ENCODE assay signal across 8 cellular contexts in the genomic region with DNA sequence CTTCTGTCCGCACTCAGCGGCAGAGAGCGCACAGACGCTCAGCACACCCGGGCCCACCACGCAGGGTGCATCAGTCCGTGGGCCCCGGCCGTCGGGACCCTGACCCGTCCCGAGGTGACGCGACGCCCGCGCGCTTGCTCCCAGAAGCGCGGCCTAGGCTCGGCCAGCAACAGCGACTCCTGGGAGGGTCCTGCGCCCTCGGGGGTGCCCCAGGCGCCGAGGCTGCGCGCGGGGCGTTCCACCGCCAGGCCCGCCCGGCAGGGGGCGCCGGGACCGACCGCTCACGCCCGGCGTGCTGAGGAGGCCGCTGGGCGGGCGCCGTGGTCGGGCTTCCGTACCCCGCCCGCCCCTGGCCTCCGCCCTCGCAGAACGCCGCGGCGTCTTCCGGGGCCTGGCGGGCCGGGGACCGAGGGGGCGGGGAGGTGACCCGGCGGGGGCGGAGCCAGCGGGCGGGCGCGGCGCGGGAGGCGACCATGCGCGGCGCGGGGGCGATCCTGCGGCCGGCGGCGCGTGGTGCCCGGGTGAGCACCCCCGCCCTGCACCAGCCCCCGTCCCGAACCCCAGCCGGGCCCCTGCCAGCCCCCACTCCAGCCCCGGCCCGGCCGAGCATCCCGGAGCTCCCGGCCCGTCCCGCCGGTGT. TPM values are rescaled to one million over a fixed set of nuclear protein-coding genes. Genes with fewer than 3 reads are reported as not detected.
DNase-seq lines count a peak whose midpoint lies in the region; ATAC-seq and TF ChIP-seq lines count a peak whose summit lies in the region.

A gene with protein sequence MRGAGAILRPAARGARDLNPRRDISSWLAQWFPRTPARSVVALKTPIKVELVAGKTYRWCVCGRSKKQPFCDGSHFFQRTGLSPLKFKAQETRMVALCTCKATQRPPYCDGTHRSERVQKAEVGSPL (plus strand): TSS at position 456 of the 640 bp plus-strand sequence. CDS start 18 bp downstream, at position 474.

- H2BK5ac ChIP-seq in mesenchymal stem cell (ENCODE audit: low read depth, low read length, poor library complexity, severe bottlenecking), result no peak within 1 kb of the TSS

- H2BK120ac ChIP-seq in mesenchymal stem cell (ENCODE audit: low read depth, low read length), result no peak within 1 kb of the TSS

- DNase-seq in Ammon's horn (ENCODE audit: low spot score) (peak; percentile 83), NCI-H82 (lab: John Stamatoyannopoulos, UW) (peak; percentile 94), mesenchymal stem cell (peak; percentile 83)
- DNase-seq in activated CD8-positive, alpha-beta T cell treated with anti-CD3 and anti-CD28 coated beads for 36 hours, result peak; percentile 86
- DNase-seq in effector CD8-positive, alpha-beta T cell (lab: John Stamatoyannopoulos, UW), result peak; percentile 70
- DNase-seq in stimulated activated CD8-positive, alpha-beta memory T cell treated with anti-CD3 and anti-CD28 coated beads, Interleukin-12 subunit alpha, Interleukin-12 subunit beta, amount 100 ng/mL, for 24 hours (ENCODE audit: extremely low read depth), result peak; percentile 77

- POLR2A ChIA-PET in activated CD8-positive, alpha-beta T cell treated with anti-CD3 and anti-CD28 coated beads for 36 hours (lab: Charles Lee), result interaction anchor here (1.1 to 15.9 kb wide), 11 partner anchors 11 to 58 kb away, joined by 4 to 390 read pairs (median 8); a partner anchor contains a TSS

- peak within 1 kb of the TSS; percentile 99 for H4K8ac ChIP-seq in mesenchymal stem cell (ENCODE audit: low read length)

- H3K14ac ChIP-seq in mesenchymal stem cell (ENCODE audit: low read length in 2 of 2), result peak within 1 kb of the TSS in 1 of 2 experiments; percentile 95

- 2% methylated on average over 37 of the region's 92 CpGs for WGBS in mesenchymal stem cell

- no peaks in the 10 kb centered on the region for H3K27me3 ChIP-seq in mesenchymal stem cell (ENCODE audit: control insufficient read depth in 1 of 2, insufficient read depth in 1 of 2, low read length in 2 of 2)

- H3K4me1 Mint-ChIP-seq in activated CD8-positive, alpha-beta T cell treated with anti-CD3 and anti-CD28 coated beads for 36 hours (ENCODE audit: low read depth), result peaks cover 80% of the 10 kb centered on the region

- H2AFZ ChIP-seq in mesenchymal stem cell (ENCODE audit: low read depth, low read length), result peak within 1 kb of the TSS; percentile 94

- peaks cover 25% of the 10 kb centered on the region for H3K4me1 ChIP-seq in mesenchymal stem cell (ENCODE audit: control insufficient read depth, insufficient read depth, low read depth, low read length)

- H3K9me3 Mint-ChIP-seq in activated CD8-positive, alpha-beta T cell treated with anti-CD3 and anti-CD28 coated beads for 36 hours, result no peaks in the 10 kb centered on the region

- peak within 1 kb of the TSS; percentile 90 to 94 for H3K18ac ChIP-seq in mesenchymal stem cell (ENCODE audit: low read depth in 1 of 2, low read length in 2 of 2)

- peak within 1 kb of the TSS; percentile 83 for H4K91ac ChIP-seq in mesenchymal stem cell (ENCODE audit: low read length)

- peaks cover 39 to 45% of the 10 kb centered on the region in 2 experiments for H3K36me3 ChIP-seq in mesenchymal stem cell (ENCODE audit: control insufficient read depth in 1 of 2, insufficient read depth in 2 of 2, low read depth in 1 of 2, low read length in 2 of 2)

- H3K23ac ChIP-seq in mesenchymal stem cell (ENCODE audit: low read length in 2 of 2), result peak within 1 kb of the TSS in 1 of 2 experiments; percentile 43

- intact Hi-C loops in activated CD8-positive, alpha-beta T cell treated with anti-CD3 and anti-CD28 coated beads for 36 hours (cut with micrococcal nuclease), result loop anchor here (2.0 to 5.0 kb wide), 2 partner anchors 33 to 53 kb away; no protein-coding TSS in a partner anchor

- peak within 1 kb of the TSS; percentile 62 to 97 for H3K4ac ChIP-seq in mesenchymal stem cell (ENCODE audit: low read depth in 1 of 2, low read length in 2 of 2)

- H3K36me3 Mint-ChIP-seq in activated CD8-positive, alpha-beta T cell treated with anti-CD3 and anti-CD28 coated beads for 36 hours (ENCODE audit: low read depth), result peaks cover 34% of the 10 kb centered on the region

- peak within 1 kb of the TSS; percentile 2 for H2AK5ac ChIP-seq in mesenchymal stem cell (ENCODE audit: low read length, severe bottlenecking)

- peak within 1 kb of the TSS; percentile 81 for H3K4me2 ChIP-seq in mesenchymal stem cell (ENCODE audit: low read length, poor library complexity, severe bottlenecking)

- no peaks in the 10 kb centered on the region for H3K27me3 Mint-ChIP-seq in activated CD8-positive, alpha-beta T cell treated with anti-CD3 and anti-CD28 coated beads for 36 hours

- H3K27ac Mint-ChIP-seq in activated CD8-positive, alpha-beta T cell treated with anti-CD3 and anti-CD28 coated beads for 36 hours, result peak within 1 kb of the TSS; percentile 99

- peaks cover 13% of the 10 kb centered on the region for H3K79me1 ChIP-seq in mesenchymal stem cell (replicated peaks; ENCODE audit: low read length, poor library complexity, severe bottlenecking)

- CTCF ChIA-PET in activated CD8-positive, alpha-beta T cell treated with anti-CD3 and anti-CD28 coated beads for 36 hours (lab: Charles Lee), result interaction anchor here (1.0 to 9.4 kb wide), 7 partner anchors 14 to 172 kb away, joined by 4 to 160 read pairs (median 6); a partner anchor contains a TSS

- peak within 1 kb of the TSS; percentile 53 for H3K27ac ChIP-seq in mesenchymal stem cell (ENCODE audit: low read length, poor library complexity, severe bottlenecking)

- no peaks in the 10 kb centered on the region for H3K9me3 ChIP-seq in mesenchymal stem cell (ENCODE audit: control insufficient read depth, low read length)

- H3K4me3 Mint-ChIP-seq in activated CD8-positive, alpha-beta T cell treated with anti-CD3 and anti-CD28 coated beads for 36 hours, result peak within 1 kb of the TSS; percentile 89

- peak within 1 kb of the TSS; percentile 82 for H2BK15ac ChIP-seq in mesenchymal stem cell (ENCODE audit: low read depth, poor library complexity, severe bottlenecking)

- TF ChIP-seq CTCF in activated CD8-positive, alpha-beta T cell treated with anti-CD3 and anti-CD28 coated beads for 36 hours (IDR thresholded peaks at IDR 0.05), result peak; percentile 59

- H3K9ac ChIP-seq in mesenchymal stem cell (ENCODE audit: low read length), result peak within 1 kb of the TSS; percentile 96

- peak within 1 kb of the TSS; percentile 18 to 60 for H2BK12ac ChIP-seq in mesenchymal stem cell (ENCODE audit: low read length in 2 of 2)

- ATAC-seq in GM19025 (IDR thresholded peaks at IDR 0.05; ENCODE audit: low read depth, unreplicated experiment) (peak; percentile 82), HG03354 (IDR thresholded peaks at IDR 0.05; ENCODE audit: poor library complexity, severe bottlenecking, unreplicated experiment) (peak; percentile 82)
- peak; percentile 70 for ATAC-seq in activated CD8-positive, alpha-beta T cell treated with anti-CD3 and anti-CD28 coated beads for 36 hours

- H3K4me3 ChIP-seq in mesenchymal stem cell (ENCODE audit: insufficient read depth in 1 of 2, low read depth in 1 of 2, low read length in 2 of 2), result peak within 1 kb of the TSS; percentile 70 to 95

RNA-seq across cellular contexts. Expression of the gene that starts here (rescaled TPM):
- 10 to 100 TPM; 43.2 to 44.2 TPM for total RNA-seq in activated CD8-positive, alpha-beta T cell treated with anti-CD3 and anti-CD28 coated beads for 36 hours
- 18.8 TPM for polyA plus RNA-seq in mesenchymal stem cell (2013, experiment 1 of 2)
- polyA plus RNA-seq in mesenchymal stem cell (2013, experiment 2 of 2), result 19.6 TPM

Comparison
In these comparisons a context has a peak if more than half of its experiments do, and no peak if none do; other contexts are left out.
1. Peak in every context shown above with its lines: DNase-seq, ATAC-seq, H3K4me3 ChIP-seq and H3K27ac ChIP-seq.